In genomic region chr6:145801021-145801420, GRCh38 we compare ENCODE assay signal across 20 cellular contexts. TPM values are rescaled to one million over a fixed set of nuclear protein-coding genes. Genes with fewer than 3 reads are reported as not detected.
DNase-seq lines count a peak whose midpoint lies in the region; ATAC-seq, FAIRE-seq and TF ChIP-seq lines count a peak whose summit lies in the region.
"Had no signal": no experiment of that assay in that cellular context is flagged by ENCODE, and none has a peak within 500 bp of the region (broad histone marks: within the 10 kb centered on the region; RNA-seq: fewer than 3 reads in every experiment).

No MANE protein-coding gene starts in this region.

- H3K36me3 ChIP-seq in keratinocyte (ENCODE audit: control insufficient read depth in 2 of 2, extremely low read depth in 1 of 2, insufficient read depth in 2 of 2, low read length in 2 of 2) = peaks cover 8 to 10% of the 10 kb centered on the region in 2 experiments

- H3K9ac ChIP-seq in H9 (ENCODE audit: extremely low read depth, insufficient read length, low read length) (no peak overlapping the region), keratinocyte (ENCODE audit: control insufficient read depth, extremely low read depth, insufficient read depth, low read length) (no peak overlapping the region)

- no peak overlapping the region for H4K8ac ChIP-seq in H9 (replicated peaks; ENCODE audit: insufficient read length, low read depth, low read length)

- CTCF ChIA-PET in WTC11 (lab: Charles Lee) = no interaction called here
- CTCF ChIA-PET in activated CD8-positive, alpha-beta memory T cell treated with anti-CD3 and anti-CD28 coated beads, Interleukin-2, amount 10 ng/mL, durations not matched to agents 7 days and 5 days (lab: Charles Lee) = no interaction called here

- no peak for TF ChIP-seq CTCF in H9 (conservative IDR thresholded peaks at IDR 0.05)
- no peak for TF ChIP-seq CTCF in WTC11 (IDR thresholded peaks at IDR 0.05)
- TF ChIP-seq CTCF in keratinocyte (optimal IDR thresholded peaks at IDR 0.05 in 1 of 3, IDR thresholded peaks at IDR 0.05 in 1 of 3, conservative IDR thresholded peaks at IDR 0.05 in 1 of 3; ENCODE audit: extremely low read depth in 1 of 3, insufficient read depth in 2 of 3, low read length in 3 of 3) = no peak

- H3K79me1 ChIP-seq in H9 (ENCODE audit: insufficient read depth, low read depth, low read length, poor library complexity, severe bottlenecking) = peaks cover 2% of the 10 kb centered on the region

- H2BK5ac ChIP-seq in H9 (ENCODE audit: insufficient read length, low read length) = no peak overlapping the region

- H3K79me2 ChIP-seq in H9 (ENCODE audit: insufficient read depth, low read length) = peaks cover 33% of the 10 kb centered on the region; the same call in 1 of the 2 replicates
- peaks cover 58% of the 10 kb centered on the region for H3K79me2 ChIP-seq in keratinocyte (ENCODE audit: control insufficient read depth, insufficient read depth, low read length)

- no peaks in the 10 kb centered on the region for H3K23me2 ChIP-seq in H9 (ENCODE audit: insufficient read length, low read depth, low read length, poor library complexity, severe bottlenecking)

- no peaks in the 10 kb centered on the region for H3K9me3 Mint-ChIP-seq in H9
- no peaks in the 10 kb centered on the region for H3K9me3 Mint-ChIP-seq in WTC11
- H3K9me3 Mint-ChIP-seq in activated CD8-positive, alpha-beta memory T cell treated with anti-CD3 and anti-CD28 coated beads, Interleukin-2, amount 10 ng/mL, durations not matched to agents 7 days and 5 days (ENCODE audit: low read depth) = no peaks in the 10 kb centered on the region
- H3K9me3 Mint-ChIP-seq: T-cell had no signal

- FAIRE-seq in GM12892 (lab: Jason Lieb, UNC) = peak; percentile 48
- FAIRE-seq in keratinocyte (lab: Jason Lieb, UNC) = no peak

- H3K9me1 ChIP-seq in keratinocyte (ENCODE audit: control insufficient read depth, extremely low read depth, insufficient read depth, low read length) = no peaks in the 10 kb centered on the region

- no peak overlapping the region; the same call in 1 of the 2 replicates for H3K14ac ChIP-seq in H9 (ENCODE audit: insufficient read depth, low read length)

- no peak overlapping the region for H4K91ac ChIP-seq in H9 (ENCODE audit: insufficient read length, low read depth, low read length)

- peak overlapping the region; percentile 83 for H4K5ac ChIP-seq in H9 (ENCODE audit: insufficient read length, low read depth, low read length)

- no peak for DNase-seq in GM12892 (ENCODE audit: insufficient read length)
- DNase-seq in H9 = no peak
- no peak for DNase-seq in WTC11 (ENCODE audit: low spot score)
- no peak for DNase-seq in keratinocyte (ENCODE audit: low read depth, low spot score)
- no peak for DNase-seq in activated CD8-positive, alpha-beta memory T cell treated with anti-CD3 and anti-CD28 coated beads, Interleukin-2, amount 10 ng/mL, durations not matched to agents 7 days and 5 days
- DNase-seq: COR-L47, DMS53, KG1, MG63, NCI-H1930, NCI-H2171 treated with DMSO at 0.1 percent for 48 hours, NCI-H510A, T-cell had no signal

- H3K56ac ChIP-seq in H9 (ENCODE audit: insufficient read length, low read depth, low read length) = no peak overlapping the region

- H2AFZ ChIP-seq in H9 (ENCODE audit: low read length) (no peak overlapping the region), keratinocyte (ENCODE audit: control insufficient read depth, low read length) (peak overlapping the region; percentile 30)

- no CpG with 5 or more reads among the region's 6 CpGs for WGBS in H9 (ENCODE audit: extremely low coverage, insufficient read length, low lambda C conversion rate)

- TF ChIP-seq POLR2A in GM12892 (IDR thresholded peaks at IDR 0.05; ENCODE audit: low read depth, low read length) = no peak

- no peak overlapping the region for H2BK120ac ChIP-seq in H9 (ENCODE audit: low read depth, low read length, poor library complexity, severe bottlenecking)

- H2BK12ac ChIP-seq in H9 (ENCODE audit: insufficient read length, low read depth, low read length) = no peak overlapping the region

- H3T11ph ChIP-seq in H9 (ENCODE audit: low read length) = no peak overlapping the region

- H2BK15ac ChIP-seq in H9 (ENCODE audit: low read depth, low read length) = no peak overlapping the region

- H3K27ac ChIP-seq in H9 (ENCODE audit: insufficient read length, low read depth, low read length) = peak overlapping the region; percentile 23
- H3K27ac ChIP-seq in keratinocyte (ENCODE audit: control insufficient read depth, insufficient read depth, low read length) = no peak overlapping the region
- H3K27ac ChIP-seq: HL-60, SK-N-MC had no signal

- H2BK20ac ChIP-seq in H9 (ENCODE audit: low read depth, low read length, poor library complexity, severe bottlenecking) = no peak overlapping the region

- H3K23ac ChIP-seq in H9 (ENCODE audit: insufficient read length, low read depth, low read length) = peak overlapping the region; percentile 83

- peaks cover 34 to 40% (median 37%) of the 10 kb centered on the region in 3 experiments for H3K36me3 Mint-ChIP-seq in H9 (ENCODE audit: insufficient read depth in 1 of 3, low read depth in 3 of 3)
- peaks cover 32% of the 10 kb centered on the region for H3K36me3 Mint-ChIP-seq in WTC11
- peaks cover 46% of the 10 kb centered on the region for H3K36me3 Mint-ChIP-seq in activated CD8-positive, alpha-beta memory T cell treated with anti-CD3 and anti-CD28 coated beads, Interleukin-2, amount 10 ng/mL, durations not matched to agents 7 days and 5 days

- ATAC-seq in WTC11 (no peak), GM19328 (IDR thresholded peaks at IDR 0.05; ENCODE audit: unreplicated experiment) (no peak), HG03025 (IDR thresholded peaks at IDR 0.05; ENCODE audit: low FRiP score, unreplicated experiment) (no peak)
- no peak for ATAC-seq in activated CD8-positive, alpha-beta memory T cell treated with anti-CD3 and anti-CD28 coated beads, Interleukin-2, amount 10 ng/mL, durations not matched to agents 7 days and 5 days
- ATAC-seq: HCT116, Panc1, Right ventricle myocardium inferior, T-cell had no signal

- H3K27ac Mint-ChIP-seq in H9 = peak overlapping the region in 2 of 3 experiments; percentile 9 to 24; a peak in 3 of 7 replicates
- H3K27ac Mint-ChIP-seq in WTC11 = 0 out of 2 replicates have a peak overlapping the region, but pooled peaks have one; percentile 44
- no peak overlapping the region for H3K27ac Mint-ChIP-seq in activated CD8-positive, alpha-beta memory T cell treated with anti-CD3 and anti-CD28 coated beads, Interleukin-2, amount 10 ng/mL, durations not matched to agents 7 days and 5 days
- H3K27ac Mint-ChIP-seq: T-cell had no signal

- H3K18ac ChIP-seq in H9 (ENCODE audit: insufficient read length, low read depth, low read length) = no peak overlapping the region

- H3K27me3 ChIP-seq in H9 (ENCODE audit: insufficient read depth, low read length) = no peaks in the 10 kb centered on the region
- H3K27me3 ChIP-seq in keratinocyte (ENCODE audit: control insufficient read depth, extremely low read depth, insufficient read depth, low read length) = no peaks in the 10 kb centered on the region
- H3K27me3 ChIP-seq: MG63 had no signal

- no peaks in the 10 kb centered on the region for H3K27me3 Mint-ChIP-seq in H9 (ENCODE audit: low read depth)
- no peaks in the 10 kb centered on the region for H3K27me3 Mint-ChIP-seq in WTC11 (ENCODE audit: low read depth)
- H3K27me3 Mint-ChIP-seq in activated CD8-positive, alpha-beta memory T cell treated with anti-CD3 and anti-CD28 coated beads, Interleukin-2, amount 10 ng/mL, durations not matched to agents 7 days and 5 days = no peaks in the 10 kb centered on the region
- H3K27me3 Mint-ChIP-seq: T-cell had no signal

- POLR2A ChIA-PET in WTC11 (lab: Charles Lee) = interaction anchor here (0.5 kb wide), 1 partner anchor 48 kb away, joined by 3 read pairs; no protein-coding TSS in a partner anchor

- H2AK5ac ChIP-seq in H9 (ENCODE audit: insufficient read length, low read length) = no peak overlapping the region

- no peak overlapping the region for H3K4me3 ChIP-seq in keratinocyte (ENCODE audit: control insufficient read depth in 2 of 3, extremely low read depth in 1 of 3, insufficient read depth in 2 of 3, low read depth in 1 of 3, low read length in 3 of 3)
- H3K4me3 ChIP-seq: MG63, SK-N-MC had no signal

- H3K4me1 Mint-ChIP-seq in H9 (peaks cover 16 to 19% of the 10 kb centered on the region in 2 experiments), WTC11 (peaks cover 20% of the 10 kb centered on the region)
- H3K4me1 Mint-ChIP-seq in activated CD8-positive, alpha-beta memory T cell treated with anti-CD3 and anti-CD28 coated beads, Interleukin-2, amount 10 ng/mL, durations not matched to agents 7 days and 5 days = no peaks in the 10 kb centered on the region

- H3K4me2 ChIP-seq in H9 (ENCODE audit: insufficient read depth, insufficient read length, low read length) (peak overlapping the region; percentile 40), keratinocyte (ENCODE audit: control insufficient read depth, extremely low read depth, insufficient read depth, low read depth, low read length) (peak overlapping the region; percentile 34)

- H3K4me3 Mint-ChIP-seq in H9 (no peak overlapping the region), WTC11 (no peak overlapping the region)
- H3K4me3 Mint-ChIP-seq in activated CD8-positive, alpha-beta memory T cell treated with anti-CD3 and anti-CD28 coated beads, Interleukin-2, amount 10 ng/mL, durations not matched to agents 7 days and 5 days = no peak overlapping the region
- H3K4me3 Mint-ChIP-seq: T-cell had no signal

- H3K9me3 ChIP-seq in H9 (ENCODE audit: control insufficient read depth, low read depth, low read length) (no peaks in the 10 kb centered on the region), keratinocyte (ENCODE audit: control insufficient read depth, low read depth, low read length) (no peaks in the 10 kb centered on the region)
- H3K9me3 ChIP-seq: MG63 had no signal

- no peak overlapping the region for H3K4ac ChIP-seq in H9 (ENCODE audit: low read depth, low read length)

- dilution Hi-C loops in keratinocyte (cut with MboI; ENCODE audit: extremely low pct_ligation_motif_present, low sequenced_read_pairs) = no loop called here

- H3K4me1 ChIP-seq in H9 (ENCODE audit: insufficient read depth, low read length) (no peaks in the 10 kb centered on the region), keratinocyte (ENCODE audit: control insufficient read depth, extremely low read depth, insufficient read depth, low read length) (peaks cover 7% of the 10 kb centered on the region)

- H4K20me1 ChIP-seq in H9 (ENCODE audit: control insufficient read depth, insufficient read depth, insufficient read length) = no peaks in the 10 kb centered on the region
- no peaks in the 10 kb centered on the region for H4K20me1 ChIP-seq in keratinocyte (ENCODE audit: control insufficient read depth, extremely low read depth, insufficient read depth, low read length)

RNA-seq across cellular contexts. Expression of gene FBXO30, which starts 13.6 kb away (rescaled TPM):
- polyA plus RNA-seq in GM12892 (2012; ENCODE audit: missing spikeins) = 2.7 TPM
- total RNA-seq in H9 (2021) (16.9 and 17.2 TPM in 2 replicates), WTC11 (2021) (11.7 to 11.8 TPM (median 11.8 TPM) in 3 replicates)
- polyA plus RNA-seq in keratinocyte = 3.9 to 6.4 TPM (median 4.3 TPM) in 3 replicates
- polyA plus RNA-seq in keratinocyte (2011; ENCODE audit: low read depth) = 3.4 TPM
- 2.1 and 4.5 TPM in 2 replicates for polyA plus RNA-seq in keratinocyte (2011; cell fraction: cytosol; rRNA removed)
- 5.0 and 7.3 TPM in 2 replicates for polyA plus RNA-seq in keratinocyte (2011; cell fraction: nucleus; rRNA removed)
- 3.8 and 5.3 TPM in 2 replicates for polyA plus RNA-seq in keratinocyte (2012; ENCODE audit: low replicate concordance)
- 1.4 to 10.1 TPM (median 5.1 TPM) in 3 replicates for polyA minus RNA-seq in keratinocyte
- polyA minus RNA-seq in keratinocyte (2011; cell fraction: cytosol; rRNA and poly(A)+ RNA removed) = 3.6 TPM
- 5.1 and 10.3 TPM in 2 replicates for polyA minus RNA-seq in keratinocyte (2011; cell fraction: nucleus; rRNA and poly(A)+ RNA removed)
- 1 to 10 TPM; 4.2 to 7.4 TPM for total RNA-seq in activated CD8-positive, alpha-beta memory T cell treated with anti-CD3 and anti-CD28 coated beads, Interleukin-2, amount 10 ng/mL, durations not matched to agents 7 days and 5 days
